In genomic region chr21:37064841-37065240, GRCh38 we compare ENCODE assay signal across 1 cellular context.
TF ChIP-seq lines count a peak whose summit lies in the region.

No MANE protein-coding gene starts in this region.

TF ChIP-seq in neural cell, 6 proteins besides CTCF, POLR2A, EP300 and RAD21:
- TF ChIP-seq TAF1 (IDR thresholded peaks at IDR 0.05; ENCODE audit: low read depth) (no peak), MXI1 (conservative IDR thresholded peaks at IDR 0.05; ENCODE audit: poor library complexity, severe bottlenecking) (no peak), SMC3 (conservative IDR thresholded peaks at IDR 0.05; ENCODE audit: poor library complexity) (no peak), EZH2 (IDR thresholded peaks at IDR 0.05; ENCODE audit: borderline replicate concordance, insufficient read depth, low read length, poor library complexity, severe bottlenecking) (no peak), POLR2AphosphoS5 (IDR thresholded peaks at IDR 0.05) (no peak)
- TF ChIP-seq, protein P1, sequence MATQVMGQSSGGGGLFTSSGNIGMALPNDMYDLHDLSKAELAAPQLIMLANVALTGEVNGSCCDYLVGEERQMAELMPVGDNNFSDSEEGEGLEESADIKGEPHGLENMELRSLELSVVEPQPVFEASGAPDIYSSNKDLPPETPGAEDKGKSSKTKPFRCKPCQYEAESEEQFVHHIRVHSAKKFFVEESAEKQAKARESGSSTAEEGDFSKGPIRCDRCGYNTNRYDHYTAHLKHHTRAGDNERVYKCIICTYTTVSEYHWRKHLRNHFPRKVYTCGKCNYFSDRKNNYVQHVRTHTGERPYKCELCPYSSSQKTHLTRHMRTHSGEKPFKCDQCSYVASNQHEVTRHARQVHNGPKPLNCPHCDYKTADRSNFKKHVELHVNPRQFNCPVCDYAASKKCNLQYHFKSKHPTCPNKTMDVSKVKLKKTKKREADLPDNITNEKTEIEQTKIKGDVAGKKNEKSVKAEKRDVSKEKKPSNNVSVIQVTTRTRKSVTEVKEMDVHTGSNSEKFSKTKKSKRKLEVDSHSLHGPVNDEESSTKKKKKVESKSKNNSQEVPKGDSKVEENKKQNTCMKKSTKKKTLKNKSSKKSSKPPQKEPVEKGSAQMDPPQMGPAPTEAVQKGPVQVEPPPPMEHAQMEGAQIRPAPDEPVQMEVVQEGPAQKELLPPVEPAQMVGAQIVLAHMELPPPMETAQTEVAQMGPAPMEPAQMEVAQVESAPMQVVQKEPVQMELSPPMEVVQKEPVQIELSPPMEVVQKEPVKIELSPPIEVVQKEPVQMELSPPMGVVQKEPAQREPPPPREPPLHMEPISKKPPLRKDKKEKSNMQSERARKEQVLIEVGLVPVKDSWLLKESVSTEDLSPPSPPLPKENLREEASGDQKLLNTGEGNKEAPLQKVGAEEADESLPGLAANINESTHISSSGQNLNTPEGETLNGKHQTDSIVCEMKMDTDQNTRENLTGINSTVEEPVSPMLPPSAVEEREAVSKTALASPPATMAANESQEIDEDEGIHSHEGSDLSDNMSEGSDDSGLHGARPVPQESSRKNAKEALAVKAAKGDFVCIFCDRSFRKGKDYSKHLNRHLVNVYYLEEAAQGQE (IDR thresholded peaks at IDR 0.05; ENCODE audit: borderline replicate concordance) = no peak
TF ChIP-seq in neural cell: peak in this region for 0.
